ENCODE assay signal across 1 cellular context in the genomic region with DNA sequence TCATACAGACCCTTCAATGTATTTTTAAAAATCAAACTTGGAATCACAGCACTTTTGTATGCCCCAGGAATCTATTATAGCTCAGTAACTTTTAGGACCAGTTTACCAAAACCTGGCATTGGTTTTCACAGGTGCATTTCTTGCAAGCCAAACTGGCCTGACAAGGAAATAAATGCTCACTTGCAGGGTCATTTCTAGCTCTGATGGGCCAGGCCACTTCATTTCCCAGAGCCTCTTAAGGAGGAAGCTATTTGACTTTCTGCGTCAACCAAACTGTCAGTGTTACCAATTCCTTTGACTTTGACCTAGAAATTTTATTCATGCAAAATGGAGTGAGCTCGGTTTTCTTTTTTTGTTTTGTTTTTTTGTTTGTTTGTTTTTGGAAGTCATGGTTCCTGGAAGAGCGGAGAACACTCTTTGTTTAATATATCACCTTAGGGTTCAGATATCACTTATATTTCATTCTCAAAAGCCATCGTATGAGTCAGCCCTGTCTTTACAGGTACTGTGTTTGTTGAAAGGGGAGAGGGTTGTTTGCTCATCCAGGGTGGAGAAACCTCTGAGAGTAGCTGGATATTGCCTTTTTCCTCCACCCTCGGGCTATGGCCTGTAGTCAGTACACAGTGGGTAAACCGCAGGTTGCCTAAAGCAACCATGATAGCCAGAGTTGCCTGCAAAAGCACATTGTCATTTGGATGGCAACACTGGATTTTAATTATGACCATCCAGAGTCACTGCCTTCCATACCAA.
TF ChIP-seq lines count a peak whose summit lies in the region.

No MANE protein-coding gene starts in this region.

TF ChIP-seq in H1, 55 proteins besides CTCF, POLR2A, EP300 and RAD21:
- TF ChIP-seq EGR1 (IDR thresholded peaks at IDR 0.05; ENCODE audit: borderline replicate concordance, low read depth, low read length) (no peak), CBX8 (IDR thresholded peaks at IDR 0.05; ENCODE audit: borderline replicate concordance, low read depth, low read length) (no peak), BCL11A (IDR thresholded peaks at IDR 0.05; ENCODE audit: low read depth in 2 of 2, low read length in 2 of 2) (no peak), TAF7 (optimal IDR thresholded peaks at IDR 0.05; ENCODE audit: borderline replicate concordance, low read depth, low read length) (no peak), RBBP5 (IDR thresholded peaks at IDR 0.05; ENCODE audit: borderline replicate concordance, low read depth, low read length) (no peak), SRF (IDR thresholded peaks at IDR 0.05; ENCODE audit: low read depth, low read length) (no peak), CHD2 (IDR thresholded peaks at IDR 0.05; ENCODE audit: low read length) (no peak), PHF8 (conservative IDR thresholded peaks at IDR 0.05; ENCODE audit: low read depth, low read length) (no peak), JUND (IDR thresholded peaks at IDR 0.05; ENCODE audit: low read length) (no peak), CBX5 (IDR thresholded peaks at IDR 0.05; ENCODE audit: low read depth, low read length) (no peak), KDM5A (IDR thresholded peaks at IDR 0.05; ENCODE audit: low read length) (no peak), SP4 (IDR thresholded peaks at IDR 0.05; ENCODE audit: low read length) (no peak), HDAC2 (IDR thresholded peaks at IDR 0.05; ENCODE audit: borderline replicate concordance in 1 of 2, low read depth in 2 of 2, low read length in 2 of 2) (no peak), SIX5 (IDR thresholded peaks at IDR 0.05; ENCODE audit: low read depth, low read length) (no peak), FOSL1 (IDR thresholded peaks at IDR 0.05; ENCODE audit: insufficient read depth, low read depth, low read length) (no peak)
- TF ChIP-seq, protein P1, sequence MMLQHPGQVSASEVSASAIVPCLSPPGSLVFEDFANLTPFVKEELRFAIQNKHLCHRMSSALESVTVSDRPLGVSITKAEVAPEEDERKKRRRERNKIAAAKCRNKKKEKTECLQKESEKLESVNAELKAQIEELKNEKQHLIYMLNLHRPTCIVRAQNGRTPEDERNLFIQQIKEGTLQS (IDR thresholded peaks at IDR 0.05; ENCODE audit: insufficient read depth, low read depth, low read length) = no peak
- TF ChIP-seq, protein P2, sequence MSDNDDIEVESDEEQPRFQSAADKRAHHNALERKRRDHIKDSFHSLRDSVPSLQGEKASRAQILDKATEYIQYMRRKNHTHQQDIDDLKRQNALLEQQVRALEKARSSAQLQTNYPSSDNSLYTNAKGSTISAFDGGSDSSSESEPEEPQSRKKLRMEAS (IDR thresholded peaks at IDR 0.05) = no peak
- TF ChIP-seq, protein P3, sequence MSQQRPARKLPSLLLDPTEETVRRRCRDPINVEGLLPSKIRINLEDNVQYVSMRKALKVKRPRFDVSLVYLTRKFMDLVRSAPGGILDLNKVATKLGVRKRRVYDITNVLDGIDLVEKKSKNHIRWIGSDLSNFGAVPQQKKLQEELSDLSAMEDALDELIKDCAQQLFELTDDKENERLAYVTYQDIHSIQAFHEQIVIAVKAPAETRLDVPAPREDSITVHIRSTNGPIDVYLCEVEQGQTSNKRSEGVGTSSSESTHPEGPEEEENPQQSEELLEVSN (IDR thresholded peaks at IDR 0.05) = no peak
